9 cellular contexts compared by ENCODE assay signal in genomic region chr1:243712890-243713425, GRCh38.
DNase-seq lines count a peak whose midpoint lies in the region; ATAC-seq and TF ChIP-seq lines count a peak whose summit lies in the region.
"Had no signal": no experiment of that assay in that cellular context is flagged by ENCODE, and none has a peak within 500 bp of the region (broad histone marks: within the 10 kb centered on the region; RNA-seq: fewer than 3 reads in every experiment).

No MANE protein-coding gene starts in this region.

- DNase-seq in right cardiac atrium (no peak), Right ventricle myocardium inferior (ENCODE audit: missing footprints) (no peak), OCI-M1 (lab: John Stamatoyannopoulos, UW) (peak; percentile 6), fibroblast of the aortic adventitia (ENCODE audit: low read depth) (no peak), vagina (ENCODE audit: extremely low spot score in 2 of 2) (no peak), amygdala (lab: John Stamatoyannopoulos, UW) (no peak), occipital lobe (lab: John Stamatoyannopoulos, UW) (no peak)
- DNase-seq in activated CD4-positive, alpha-beta T cell treated with anti-CD3 and anti-CD28 coated beads, Interleukin-2, amount 10 ng/mL, durations not matched to agents 7 days and 5 days: no peak
- DNase-seq: DND-41 had no signal

- H3K4me3 ChIP-seq in right cardiac atrium (ENCODE audit: low read length) (peak overlapping the region; percentile 33), fibroblast of the aortic adventitia (ENCODE audit: low read depth, low read length) (no peak overlapping the region), vagina (no peak overlapping the region)

- whole genome bisulfite sequencing in right cardiac atrium: 42% methylated on average over 7 of the region's 7 CpGs

- no peaks in the 10 kb centered on the region for H3K36me3 ChIP-seq in vagina

- no peaks in the 10 kb centered on the region for H3K27me3 ChIP-seq in right cardiac atrium (ENCODE audit: control insufficient read depth, insufficient read depth)
- no peaks in the 10 kb centered on the region for H3K27me3 ChIP-seq in vagina

- no peaks in the 10 kb centered on the region for H3K9me3 ChIP-seq in right cardiac atrium (ENCODE audit: control insufficient read depth, low read length)
- H3K9me3 ChIP-seq in vagina: no peaks in the 10 kb centered on the region

- TF ChIP-seq POLR2A in vagina (IDR thresholded peaks at IDR 0.05): no peak

- H3K4me1 ChIP-seq in right cardiac atrium (ENCODE audit: control insufficient read depth, insufficient read depth, low read length) (no peaks in the 10 kb centered on the region), vagina (peaks cover 37% of the 10 kb centered on the region)

- H3K27ac Mint-ChIP-seq in activated CD4-positive, alpha-beta T cell treated with anti-CD3 and anti-CD28 coated beads, Interleukin-2, amount 10 ng/mL, durations not matched to agents 7 days and 5 days: no peak overlapping the region

- H3K4me1 Mint-ChIP-seq in activated CD4-positive, alpha-beta T cell treated with anti-CD3 and anti-CD28 coated beads, Interleukin-2, amount 10 ng/mL, durations not matched to agents 7 days and 5 days: peaks cover 14% of the 10 kb centered on the region

- ATAC-seq in right cardiac atrium (no peak), Right ventricle myocardium inferior (no peak)

- no peaks in the 10 kb centered on the region for H3K9me3 Mint-ChIP-seq in activated CD4-positive, alpha-beta T cell treated with anti-CD3 and anti-CD28 coated beads, Interleukin-2, amount 10 ng/mL, durations not matched to agents 7 days and 5 days

- no peak overlapping the region for H3K4me3 Mint-ChIP-seq in activated CD4-positive, alpha-beta T cell treated with anti-CD3 and anti-CD28 coated beads, Interleukin-2, amount 10 ng/mL, durations not matched to agents 7 days and 5 days

- TF ChIP-seq CTCF in fibroblast of the aortic adventitia (IDR thresholded peaks at IDR 0.05; ENCODE audit: insufficient read depth, low read length): peak; percentile 24
- TF ChIP-seq CTCF in vagina (IDR thresholded peaks at IDR 0.05): no peak

- intact Hi-C loops in right cardiac atrium (cut with DNase I) (no loop called here), Right ventricle myocardium inferior (cut with DNase I) (no loop called here), vagina (cut with DNase I) (no loop called here)

- H3K27me3 Mint-ChIP-seq in activated CD4-positive, alpha-beta T cell treated with anti-CD3 and anti-CD28 coated beads, Interleukin-2, amount 10 ng/mL, durations not matched to agents 7 days and 5 days: no peaks in the 10 kb centered on the region

- H3K27ac ChIP-seq in right cardiac atrium (ENCODE audit: low read length) (no peak overlapping the region), vagina (peak overlapping the region; percentile 32)

- CTCF ChIA-PET in activated CD4-positive, alpha-beta T cell treated with anti-CD3 and anti-CD28 coated beads, Interleukin-2, amount 10 ng/mL, durations not matched to agents 7 days and 5 days (lab: Charles Lee): interaction anchor here (0.6 kb wide), 1 partner anchor 11 kb away, joined by 3 read pairs; no protein-coding TSS in a partner anchor

- POLR2A ChIA-PET in activated CD4-positive, alpha-beta T cell treated with anti-CD3 and anti-CD28 coated beads, Interleukin-2, amount 10 ng/mL, durations not matched to agents 7 days and 5 days (lab: Charles Lee): no interaction called here

- no peaks in the 10 kb centered on the region for H3K36me3 Mint-ChIP-seq in activated CD4-positive, alpha-beta T cell treated with anti-CD3 and anti-CD28 coated beads, Interleukin-2, amount 10 ng/mL, durations not matched to agents 7 days and 5 days (ENCODE audit: low read depth)
